In genomic region chr12:89980236-89980635, GRCh38 we compare ENCODE assay signal across 12 cellular contexts.
DNase-seq lines count a peak whose midpoint lies in the region; ATAC-seq and TF ChIP-seq lines count a peak whose summit lies in the region.
"Had no signal": no experiment of that assay in that cellular context is flagged by ENCODE, and none has a peak within 500 bp of the region (broad histone marks: within the 10 kb centered on the region; RNA-seq: fewer than 3 reads in every experiment).

No MANE protein-coding gene starts in this region.

- H3K9me2 ChIP-seq in hepatocyte (replicated peaks; ENCODE audit: insufficient read depth): no peaks in the 10 kb centered on the region

- no peak overlapping the region for H3K4me2 ChIP-seq in hepatocyte

- no peak overlapping the region for H2AFZ ChIP-seq in hepatocyte

- H3K36me3 ChIP-seq in adipocyte (ENCODE audit: control insufficient read depth, insufficient read depth, low read length, severe bottlenecking): no peaks in the 10 kb centered on the region
- no peaks in the 10 kb centered on the region for H3K36me3 ChIP-seq in hepatocyte (replicated peaks; ENCODE audit: insufficient read depth, low read depth)
- no peaks in the 10 kb centered on the region for H3K36me3 ChIP-seq in upper lobe of left lung
- no peaks in the 10 kb centered on the region for H3K36me3 ChIP-seq in spleen
- H3K36me3 ChIP-seq: sigmoid colon had no signal

- H3K27ac ChIP-seq in hepatocyte: peak overlapping the region; percentile 21
- H3K27ac ChIP-seq in upper lobe of left lung: peak overlapping the region in 1 of 4 donors; percentile 14
- no peak overlapping the region for H3K27ac ChIP-seq in spleen
- H3K27ac ChIP-seq: sigmoid colon had no signal

- H4K20me1 ChIP-seq in hepatocyte (ENCODE audit: insufficient read depth, poor library complexity, severe bottlenecking): no peaks in the 10 kb centered on the region

- intact Hi-C loops in Right ventricle myocardium inferior (cut with DNase I) (no loop called here), cardiac septum (cut with DNase I) (no loop called here), spleen (cut with DNase I; ENCODE audit: low total_unique reads) (no loop called here), posterior vena cava (cut with DNase I) (no loop called here)

- H3K9me3 ChIP-seq in adipocyte (ENCODE audit: control insufficient read depth, low read length): no peaks in the 10 kb centered on the region
- no peaks in the 10 kb centered on the region for H3K9me3 ChIP-seq in hepatocyte (ENCODE audit: low read depth)
- no peaks in the 10 kb centered on the region for H3K9me3 ChIP-seq in upper lobe of left lung
- H3K9me3 ChIP-seq in spleen: no peaks in the 10 kb centered on the region
- H3K9me3 ChIP-seq: sigmoid colon had no signal

- H3K4me3 ChIP-seq in adipocyte (ENCODE audit: low read length) (no peak overlapping the region), hepatocyte (no peak overlapping the region), upper lobe of left lung (no peak overlapping the region), spleen (no peak overlapping the region)
- H3K4me3 ChIP-seq: sigmoid colon had no signal

- DNase-seq in Right ventricle myocardium inferior (ENCODE audit: missing footprints) (peak; percentile 27), cardiac septum (ENCODE audit: low spot score) (no peak), adipocyte (ENCODE audit: low read depth) (peak; percentile 50), hepatocyte (ENCODE audit: low spot score) (peak; percentile 20), upper lobe of left lung (peak in 1 of 2 donors; percentile 25), spleen (no peak), posterior vena cava (ENCODE audit: low spot score) (no peak)
- DNase-seq: activated CD4-positive, alpha-beta T cell treated with anti-CD3 and anti-CD28 coated beads, Interleukin-2, amount 50 U/mL, for 48 hours; NCI-H1930; SHP77; sigmoid colon had no signal

- TF ChIP-seq POLR2A in upper lobe of left lung (IDR thresholded peaks at IDR 0.05) (no peak), GM18505 (IDR thresholded peaks at IDR 0.05; ENCODE audit: borderline replicate concordance, extremely low read depth, insufficient read depth, insufficient read length) (no peak), spleen (IDR thresholded peaks at IDR 0.05) (no peak)

- H3K27me3 ChIP-seq in adipocyte (replicated peaks; ENCODE audit: control insufficient read depth, insufficient read depth, low read length) (no peaks in the 10 kb centered on the region), hepatocyte (no peaks in the 10 kb centered on the region), upper lobe of left lung (no peaks in the 10 kb centered on the region), spleen (replicated peaks in 1 of 7) (no peaks in the 10 kb centered on the region)
- H3K27me3 ChIP-seq: sigmoid colon had no signal

- H3K4me1 ChIP-seq in adipocyte (ENCODE audit: control insufficient read depth, insufficient read depth, low read length) (peaks cover 4% of the 10 kb centered on the region), hepatocyte (ENCODE audit: insufficient read depth) (peaks cover 10% of the 10 kb centered on the region), upper lobe of left lung (no peaks in the 10 kb centered on the region), spleen (peaks cover 0 to 10% (median 0%) of the 10 kb centered on the region in 6 donors)

- TF ChIP-seq CTCF in hepatocyte (IDR thresholded peaks at IDR 0.05; ENCODE audit: poor library complexity): no peak
- TF ChIP-seq CTCF in upper lobe of left lung (IDR thresholded peaks at IDR 0.05): no peak
- no peak for TF ChIP-seq CTCF in spleen (IDR thresholded peaks at IDR 0.05 in 8 of 11, conservative IDR thresholded peaks at IDR 0.05 in 3 of 11)

- TF ChIP-seq EP300 in upper lobe of left lung (IDR thresholded peaks at IDR 0.05): no peak

- no peak overlapping the region for H3K9ac ChIP-seq in adipocyte (ENCODE audit: low read length)

- H3K79me2 ChIP-seq in hepatocyte: no peaks in the 10 kb centered on the region

- peak; percentile 50 for ATAC-seq in Right ventricle myocardium inferior
- peak; percentile 49 to 86 for ATAC-seq in upper lobe of left lung (ENCODE audit: low FRiP score in 2 of 2)
- no peak for ATAC-seq in GM18505 (IDR thresholded peaks at IDR 0.05; ENCODE audit: unreplicated experiment)

- 80% methylated on average over 3 of the region's 3 CpGs for WGBS in hepatocyte (ENCODE audit: low lambda C conversion rate, missing lambda C conversion rate)
- 78% methylated on average over 3 of the region's 3 CpGs for WGBS in upper lobe of left lung, 2 donors
- WGBS in spleen, 5 donors: 67 to 98% (median 85%) methylated on average over 3 of the region's 3 CpGs

Comparison
In these comparisons a context has a peak if more than half of its experiments do, and no peak if none do; other contexts are left out.
1. DNase-seq: peak in Right ventricle myocardium inferior (single experiment), adipocyte (single experiment) and hepatocyte (single experiment); none in cardiac septum (single experiment), spleen (single experiment) and posterior vena cava (single experiment).